1 cellular context compared by ENCODE assay signal in genomic region chr10:90968448-90969086, GRCh38.
TF ChIP-seq lines count a peak whose summit lies in the region.

No MANE protein-coding gene starts in this region.

TF ChIP-seq in SK-N-SH treated with all-trans-retinoic acid at 6 μM for 48 hours, 23 proteins besides CTCF, POLR2A, EP300 and RAD21 (continued from another document):
- no peak for TF ChIP-seq TSHZ2 (CRISPR knock-in tag; IDR thresholded peaks at IDR 0.05)
- peak; percentile 91 for TF ChIP-seq TOX (CRISPR knock-in tag; IDR thresholded peaks at IDR 0.05; ENCODE audit: borderline replicate concordance)
- TF ChIP-seq ARNTL (CRISPR knock-in tag; IDR thresholded peaks at IDR 0.05; ENCODE audit: borderline replicate concordance, low read depth), result no peak
